In genomic region chr15:88834211-88834812, GRCh38 we compare ENCODE assay signal across 8 cellular contexts. TPM values are rescaled to one million over a fixed set of nuclear protein-coding genes. Genes with fewer than 3 reads are reported as not detected.
A peak's percentile ranks its signal among the peaks of the same experiment; 100 is the strongest.
DNase-seq lines count a peak whose midpoint lies in the region; ATAC-seq and TF ChIP-seq lines count a peak whose summit lies in the region.

No MANE protein-coding gene starts in this region.

- H3K4me1 ChIP-seq in osteoblast (ENCODE audit: insufficient read depth, low read length) = peaks cover 25% of the 10 kb centered on the region

- peaks cover 15% of the 10 kb centered on the region for H3K27me3 Mint-ChIP-seq in HFFc6 (ENCODE audit: insufficient read depth)

- peak overlapping the region; percentile 63 for H3K27ac ChIP-seq in osteoblast (ENCODE audit: low read depth, low read length)

- H3K4me2 ChIP-seq in osteoblast (ENCODE audit: insufficient read depth, low read length) = peak overlapping the region; percentile 57

- TF ChIP-seq CTCF in HFFc6 (IDR thresholded peaks at IDR 0.05) (peak; percentile 86), osteoblast (IDR thresholded peaks at IDR 0.05; ENCODE audit: extremely low read depth, low read depth, low read length) (peak; percentile 86)

- no peaks in the 10 kb centered on the region for H3K9me3 Mint-ChIP-seq in HFFc6

- H3K27me3 ChIP-seq in osteoblast (ENCODE audit: insufficient read depth, low read length) = no peaks in the 10 kb centered on the region

- H2AFZ ChIP-seq in osteoblast (ENCODE audit: low read length) = peak overlapping the region; percentile 82

- no peak overlapping the region for H3K4me3 Mint-ChIP-seq in HFFc6

- no peaks in the 10 kb centered on the region for H4K20me1 ChIP-seq in osteoblast (ENCODE audit: insufficient read depth, low read length)

- no peaks in the 10 kb centered on the region for H3K36me3 Mint-ChIP-seq in HFFc6 (ENCODE audit: low read depth)

- H3K4me3 ChIP-seq in osteoblast (ENCODE audit: insufficient read depth, low read length) = no peak overlapping the region

- H3K36me3 ChIP-seq in osteoblast (ENCODE audit: insufficient read depth, low read length) = no peaks in the 10 kb centered on the region

- peaks cover 27% of the 10 kb centered on the region for H3K4me1 Mint-ChIP-seq in HFFc6 (ENCODE audit: low read depth)

- no peak overlapping the region for H3K27ac Mint-ChIP-seq in HFFc6

- DNase-seq in AG20443 (ENCODE audit: low spot score) = peak; percentile 70
- DNase-seq in HFFc6 = peak; percentile 20
- DNase-seq in activated T-cell treated with anti-CD3 and anti-CD28 coated beads for 1 hour (ENCODE audit: low read depth) = peak; percentile 8
- DNase-seq in foreskin melanocyte = peak; percentile 35
- DNase-seq in osteoblast (ENCODE audit: insufficient read length, low spot score, missing footprints) = peak; percentile 91
- no peak for DNase-seq in mesenteric fat pad (ENCODE audit: low spot score)
- no peak for DNase-seq in SW480 (ENCODE audit: low spot score)

- no peak for ATAC-seq in HG03457 (IDR thresholded peaks at IDR 0.05; ENCODE audit: unreplicated experiment)

- H3K9me3 ChIP-seq in osteoblast (ENCODE audit: low read depth, low read length) = no peaks in the 10 kb centered on the region

- H3K79me2 ChIP-seq in osteoblast (ENCODE audit: insufficient read depth, low read length) = no peaks in the 10 kb centered on the region

RNA-seq across cellular contexts. Expression of gene ACAN, which starts 31.1 kb away (rescaled TPM):
- total RNA-seq in HFFc6 (2021; fragmentation: NEBNext Ultra II Directional; extraction: Animal tissue kit (Norgen Biotek cat#: 25700)) = under 1 TPM in 3 of 6 experiments, not detected in 3; 0.02 to 0.14 (median 0.10) TPM
- total RNA-seq in osteoblast (4.7 and 12.7 TPM in 2 replicates), mesenteric fat pad (1.4 TPM)

Comparison
In these comparisons a context has a peak if more than half of its experiments do, and no peak if none do; other contexts are left out.
1. DNase-seq: peak in AG20443 (single experiment), HFFc6 (single experiment), activated T-cell treated with anti-CD3 and anti-CD28 coated beads for 1 hour (single experiment), foreskin melanocyte (single experiment) and osteoblast (single experiment); none in mesenteric fat pad (single experiment) and SW480 (single experiment).